In the genomic region with DNA sequence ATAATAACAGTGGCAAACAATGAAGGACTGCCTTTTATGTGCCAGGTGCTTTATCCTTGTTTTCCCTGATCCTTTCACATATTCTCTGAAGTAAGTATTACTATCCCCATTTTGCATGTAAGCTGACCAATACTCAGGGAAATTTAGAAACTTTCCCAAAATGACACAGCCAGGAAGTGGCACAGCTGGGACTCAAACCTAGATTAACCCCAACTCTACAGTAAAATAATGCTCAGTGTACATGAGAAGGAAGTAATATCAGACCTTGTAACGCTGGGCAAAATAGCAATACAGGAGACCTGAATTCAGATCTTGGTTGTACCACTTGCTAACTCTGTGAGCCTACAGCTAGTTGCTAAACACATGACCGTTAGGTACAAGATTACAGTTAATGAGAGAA, we compare ENCODE assay signal across 30 cellular contexts. TPM values are rescaled to one million over a fixed set of nuclear protein-coding genes. Genes with fewer than 3 reads are reported as not detected.
A peak's percentile ranks its signal among the peaks of the same experiment; 100 is the strongest.
DNase-seq lines count a peak whose midpoint lies in the region; ATAC-seq and TF ChIP-seq lines count a peak whose summit lies in the region.
"Had no signal": no experiment of that assay in that cellular context is flagged by ENCODE, and none has a peak within 500 bp of the region (broad histone marks: within the 10 kb centered on the region; RNA-seq: fewer than 3 reads in every experiment).

No MANE protein-coding gene starts in this region.

- peak; percentile 51 for ATAC-seq in GM19025 (IDR thresholded peaks at IDR 0.05; ENCODE audit: low read depth, unreplicated experiment)
- peak; percentile 70 for ATAC-seq in HG02759 (IDR thresholded peaks at IDR 0.05; ENCODE audit: unreplicated experiment)
- ATAC-seq in HG03432 (IDR thresholded peaks at IDR 0.05; ENCODE audit: unreplicated experiment): peak; percentile 67
- no peak for ATAC-seq in GM19452 (IDR thresholded peaks at IDR 0.05; ENCODE audit: unreplicated experiment)
- no peak for ATAC-seq in GM21390 (IDR thresholded peaks at IDR 0.05; ENCODE audit: unreplicated experiment)
- ATAC-seq in left cardiac atrium: no peak
- ATAC-seq: HepG2, K562, SK-N-SH treated with all-trans-retinoic acid at 6 μM for 48 hours, T-cell had no signal

- DNase-seq in GM12865 (ENCODE audit: low read depth) (peak; percentile 34), left cardiac atrium (no peak), NCI-H2227 treated with DMSO at 0.1 percent for 48 hours (lab: John Stamatoyannopoulos, UW) (no peak)
- DNase-seq: ACHN; Caco-2; CD4-positive, alpha-beta memory T cell; DMS 273 treated with DMSO at 0.1 percent for 48 hours; DND-41; H9; HFFc6; MG63; NCI-H1092; NCI-H1436 treated with DMSO at 0.1 percent for 48 hours; NCI-H1930; NCI-H510A; NCI-H748 treated with DMSO at 0.1 percent for 48 hours; NK-92 treated with Interleukin-12 subunit alpha and Interleukin-12 subunit beta, amount 100 ng/mL, for 24 hours; Peyer's patch; T-cell had no signal

- no peak overlapping the region for H3K4me3 ChIP-seq in GM12865 (ENCODE audit: low read depth, low read length)
- H3K4me3 ChIP-seq: BLaER1 treated with 17β-estradiol and CSF1 and Interleukin-3, amounts not matched to agents 10 nM and 100 nM; K562; MG63; Peyer's patch had no signal

- TF ChIP-seq CTCF in GM12865 (IDR thresholded peaks at IDR 0.05; ENCODE audit: insufficient read depth, low read depth, low read length, missing control alignments): no peak

- intact Hi-C loops in left cardiac atrium (cut with DNase I): no loop called here

RNA-seq across cellular contexts. Expression of a gene that starts 26.8 kb away (rescaled TPM):
- not detected for total RNA-seq in left cardiac atrium
- total RNA-seq: Caco-2; CD4-positive, alpha-beta memory T cell; H9; HepG2; HFFc6; HT-29; K562; LHCN-M2; Peyer's patch; T-cell had no signal

Comparison
In these comparisons a context has a peak if more than half of its experiments do, and no peak if none do; other contexts are left out.
1. ATAC-seq: peak in GM19025 (single experiment), HG02759 (single experiment) and HG03432 (single experiment); none in GM19452 (single experiment), GM21390 (single experiment) and left cardiac atrium (0 of 2).